In genomic region chr4:163701915-163702314, GRCh38 we compare ENCODE assay signal across 10 cellular contexts.
DNase-seq lines count a peak whose midpoint lies in the region; ATAC-seq lines count a peak whose summit lies in the region.
"Had no signal": no experiment of that assay in that cellular context is flagged by ENCODE, and none has a peak within 500 bp of the region (broad histone marks: within the 10 kb centered on the region; RNA-seq: fewer than 3 reads in every experiment).

No MANE protein-coding gene starts in this region.

- ATAC-seq in GM18520 (IDR thresholded peaks at IDR 0.05; ENCODE audit: unreplicated experiment) (peak; percentile 90), GM21737 (IDR thresholded peaks at IDR 0.05; ENCODE audit: unreplicated experiment) (peak; percentile 80), HG03521 (IDR thresholded peaks at IDR 0.05; ENCODE audit: unreplicated experiment) (peak; percentile 94), left ventricle myocardium superior (no peak)
- ATAC-seq: effector memory CD8-positive, alpha-beta T cell had no signal

- DNase-seq in globus pallidus (ENCODE audit: low spot score): peak; percentile 56
- no peak for DNase-seq in NCI-H2171 (lab: John Stamatoyannopoulos, UW)
- no peak for DNase-seq in activated T-cell treated with anti-CD3 and anti-CD28 coated beads, Interleukin-2, amount 50 U/mL, for 1 hour
- no peak for DNase-seq in left ventricle myocardium superior
- DNase-seq in GF-D8 (lab: John Stamatoyannopoulos, UW): no peak
- DNase-seq: effector memory CD8-positive, alpha-beta T cell; stimulated activated naive CD4-positive, alpha-beta T cell had no signal

- intact Hi-C loops in left ventricle myocardium superior (cut with micrococcal nuclease): no loop called here
